Comparison of ENCODE assay signal across 16 cellular contexts in the genomic region with DNA sequence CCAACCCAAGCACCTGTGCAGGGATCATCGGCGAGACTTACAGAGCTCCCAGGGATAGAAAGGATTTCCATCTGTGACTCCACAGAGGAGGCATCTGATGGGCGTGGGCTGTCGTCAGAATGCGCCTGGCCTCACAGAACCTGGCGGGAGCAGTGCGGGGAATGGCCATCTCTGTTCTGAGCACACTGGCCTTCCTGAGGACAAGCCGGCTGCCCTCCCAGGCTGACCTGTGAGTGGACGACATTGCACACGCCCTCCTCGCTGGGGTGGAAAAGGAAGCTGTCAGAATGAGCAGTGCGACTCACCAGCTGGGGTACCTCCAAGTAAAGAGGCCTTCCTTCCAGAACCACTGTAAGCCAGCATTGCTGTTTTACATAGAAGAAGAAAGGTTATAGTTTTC.
"Had no signal": no experiment of that assay in that cellular context is flagged by ENCODE, and none has a peak within 500 bp of the region (broad histone marks: within the 10 kb centered on the region; RNA-seq: fewer than 3 reads in every experiment).

No MANE protein-coding gene starts in this region.

- H3K36me3 Mint-ChIP-seq: activated naive CD8-positive, alpha-beta T cell treated with anti-CD3 and anti-CD28 coated beads, Interleukin-2, amount 10 ng/mL, durations not matched to agents 7 days and 5 days had no signal

- H3K4me1 Mint-ChIP-seq: stimulated activated naive CD8-positive, alpha-beta T cell treated with anti-CD3 and anti-CD28 coated beads, Interleukin-15, amount 100 ng/mL, for 72 hours had no signal

- ATAC-seq: lower lobe of right lung; stimulated activated naive CD8-positive, alpha-beta T cell treated with anti-CD3 and anti-CD28 coated beads, Interleukin-15, amount 100 ng/mL, for 72 hours had no signal

- DNase-seq: activated CD4-positive, alpha-beta memory T cell treated with anti-CD3 and anti-CD28 coated beads, Interleukin-2, amount 10 ng/mL, durations not matched to agents 7 days and 5 days; activated naive CD8-positive, alpha-beta T cell treated with anti-CD3 and anti-CD28 coated beads, Interleukin-2, amount 10 ng/mL, durations not matched to agents 7 days and 5 days; aorta; colonic mucosa; effector CD4-positive, alpha-beta T cell; lower lobe of right lung; ovary; stimulated activated CD4-positive, alpha-beta T cell treated with anti-CD3 and anti-CD28 coated beads, Interleukin-4, amount 100 ng/mL, for 1 hour; stimulated activated CD8-positive, alpha-beta memory T cell treated with anti-CD3 and anti-CD28 coated beads, Interleukin-4, amount 100 ng/mL, for 48 hours; stimulated activated naive CD8-positive, alpha-beta T cell treated with anti-CD3 and anti-CD28 coated beads, Interleukin-15, amount 100 ng/mL, for 72 hours; testis had no signal

- H3K27ac Mint-ChIP-seq: activated CD4-positive, alpha-beta memory T cell treated with anti-CD3 and anti-CD28 coated beads, Interleukin-2, amount 10 ng/mL, durations not matched to agents 7 days and 5 days; activated naive CD8-positive, alpha-beta T cell treated with anti-CD3 and anti-CD28 coated beads, Interleukin-2, amount 10 ng/mL, durations not matched to agents 7 days and 5 days; mesothelial cell of epicardium; stimulated activated naive CD8-positive, alpha-beta T cell treated with anti-CD3 and anti-CD28 coated beads, Interleukin-15, amount 100 ng/mL, for 72 hours; T-helper 2 cell treated with Interferon-gamma antibody and Interleukin-4, amounts not matched to agents 5 μg/mL and 100 μg/mL, for 36 hours had no signal

- H3K4me3 Mint-ChIP-seq: activated CD4-positive, alpha-beta memory T cell treated with anti-CD3 and anti-CD28 coated beads, Interleukin-2, amount 10 ng/mL, durations not matched to agents 7 days and 5 days; activated naive CD8-positive, alpha-beta T cell treated with anti-CD3 and anti-CD28 coated beads, Interleukin-2, amount 10 ng/mL, durations not matched to agents 7 days and 5 days; mesothelial cell of epicardium; neural crest cell; stimulated activated naive CD8-positive, alpha-beta T cell treated with anti-CD3 and anti-CD28 coated beads, Interleukin-15, amount 100 ng/mL, for 72 hours; T-helper 2 cell treated with Interferon-gamma antibody and Interleukin-4, amounts not matched to agents 5 μg/mL and 100 μg/mL, for 36 hours had no signal

- H3K4me3 ChIP-seq: cardiac muscle cell, colonic mucosa, hepatocyte, lower lobe of right lung, ovary, testis had no signal
